Comparison of ENCODE assay signal across 7 cellular contexts in genomic region chr12:120944645-120945217, GRCh38. TPM values are rescaled to one million over a fixed set of nuclear protein-coding genes. Genes with fewer than 3 reads are reported as not detected.
DNase-seq lines count a peak whose midpoint lies in the region; ATAC-seq and TF ChIP-seq lines count a peak whose summit lies in the region.

No MANE protein-coding gene starts in this region.

- peak; percentile 76 for TF ChIP-seq CTCF in GM12874 (IDR thresholded peaks at IDR 0.05; ENCODE audit: insufficient read depth, low read depth, low read length)

- ATAC-seq in GM18907 (IDR thresholded peaks at IDR 0.05; ENCODE audit: unreplicated experiment), result no peak

- DNase-seq in NCI-H146 treated with DMSO at 0.1 percent for 48 hours (lab: John Stamatoyannopoulos, UW; ENCODE audit: unreplicated experiment), result peak; percentile 15
- DNase-seq in activated CD4-positive, alpha-beta T cell treated with anti-CD3 and anti-CD28 coated beads, Interleukin-2, amount 50 U/mL, for 24 hours (ENCODE audit: low read depth in 1 of 2, low spot score in 1 of 2), result peak; percentile 47 to 48
- DNase-seq in effector CD8-positive, alpha-beta T cell (lab: John Stamatoyannopoulos, UW), result peak; percentile 40
- peak; percentile 50 for DNase-seq in myocyte (ENCODE audit: low read depth)
- peak; percentile 17 to 63 (median 35) for DNase-seq in stimulated activated naive CD4-positive, alpha-beta T cell (lab: John Stamatoyannopoulos, UW)

RNA-seq across cellular contexts. Expression of gene HNF1A, which starts 33.6 kb away (rescaled TPM):
- total RNA-seq in myocyte, result not detected in 2 replicates
- not detected for polyA plus RNA-seq in myocyte (2012)

RNA-seq across cellular contexts. Expression of gene SPPL3, which starts 40.6 kb away (rescaled TPM):
- 11.0 and 12.2 TPM in 2 replicates for total RNA-seq in myocyte
- 32.9 TPM for polyA plus RNA-seq in myocyte (2012)
